Comparison of ENCODE assay signal across 1 cellular context in genomic region chr16:64307431-64307830, GRCh38.
TF ChIP-seq lines count a peak whose summit lies in the region.

No MANE protein-coding gene starts in this region.

TF ChIP-seq in GM23338, 12 proteins besides CTCF, POLR2A, EP300 and RAD21:
- TF ChIP-seq REST (IDR thresholded peaks at IDR 0.05; ENCODE audit: unreplicated experiment) (no peak), ZNF331 (CRISPR knock-in tag; IDR thresholded peaks at IDR 0.05; ENCODE audit: low read depth) (no peak), CREB1 (CRISPR knock-in tag; IDR thresholded peaks at IDR 0.05; ENCODE audit: low read depth) (no peak), EZH2phosphoT487 (IDR thresholded peaks at IDR 0.05; ENCODE audit: unreplicated experiment) (no peak), EZH2 (IDR thresholded peaks at IDR 0.05; ENCODE audit: low read depth, unreplicated experiment) (no peak), POLR2AphosphoS5 (IDR thresholded peaks at IDR 0.05; ENCODE audit: low read depth) (no peak), JUNB (IDR thresholded peaks at IDR 0.05; ENCODE audit: unreplicated experiment) (no peak), NANOG (IDR thresholded peaks at IDR 0.05; ENCODE audit: borderline replicate concordance) (no peak), STAT1 (IDR thresholded peaks at IDR 0.05; ENCODE audit: unreplicated experiment) (no peak)
TF ChIP-seq in GM23338: peak in this region for 0.
